Comparison of ENCODE assay signal across 29 cellular contexts in genomic region chr5:123283031-123283430, GRCh38.
DNase-seq lines count a peak whose midpoint lies in the region; ATAC-seq, FAIRE-seq and TF ChIP-seq lines count a peak whose summit lies in the region.
"Had no signal": no experiment of that assay in that cellular context is flagged by ENCODE, and none has a peak within 500 bp of the region (broad histone marks: within the 10 kb centered on the region; RNA-seq: fewer than 3 reads in every experiment).

No MANE protein-coding gene starts in this region.

- H3K4me1 ChIP-seq in right atrium auricular region (no peaks in the 10 kb centered on the region), left ventricle myocardium inferior (no peaks in the 10 kb centered on the region)
- H3K4me1 ChIP-seq: colonic mucosa, gastrocnemius medialis, Peyer's patch had no signal

- TF ChIP-seq POLR2A in H54 (IDR thresholded peaks at IDR 0.05; ENCODE audit: low read depth, low read length): no peak

- H3K27me3 ChIP-seq in right atrium auricular region (no peaks in the 10 kb centered on the region), left ventricle myocardium inferior (ENCODE audit: low read depth) (peaks cover 64% of the 10 kb centered on the region)
- H3K27me3 ChIP-seq: colonic mucosa, Peyer's patch had no signal

- no peak for TF ChIP-seq CTCF in right atrium auricular region (IDR thresholded peaks at IDR 0.05)
- no peak for TF ChIP-seq CTCF in left ventricle myocardium inferior (IDR thresholded peaks at IDR 0.05; ENCODE audit: borderline replicate concordance)
- no peak for TF ChIP-seq CTCF in coronary artery (IDR thresholded peaks at IDR 0.05)

- H3K27ac ChIP-seq in right atrium auricular region (no peak overlapping the region), left ventricle myocardium inferior (replicated peaks) (no peak overlapping the region), coronary artery (no peak overlapping the region)
- H3K27ac ChIP-seq: colonic mucosa, gastrocnemius medialis, Peyer's patch had no signal

- H3K9me3 ChIP-seq in right atrium auricular region (no peaks in the 10 kb centered on the region), left ventricle myocardium inferior (replicated peaks) (peaks cover 7% of the 10 kb centered on the region)
- H3K9me3 ChIP-seq: colonic mucosa, gastrocnemius medialis, mucosa of descending colon, Peyer's patch had no signal

- no peak for ATAC-seq in HG02623 (IDR thresholded peaks at IDR 0.05; ENCODE audit: unreplicated experiment)
- ATAC-seq: activated CD4-positive, alpha-beta T cell treated with anti-CD3 and anti-CD28 coated beads for 36 hours; activated naive CD4-positive, alpha-beta T cell treated with anti-CD3 and anti-CD28 coated beads, Interleukin-2, amount 50 U/mL, for 72 hours; gastrocnemius medialis; left cardiac atrium; mucosa of descending colon; natural killer cell treated with Interleukin-12 subunit alpha and Interleukin-12 subunit beta and Interleukin-15 and Interleukin-18, amount 100 ng/mL, for 72 hours; stimulated activated naive B cell treated with anti-CD40 and anti-IgM and Interleukin-4, amounts not matched to agents 10 μg/mL and 1 μg/mL and 100 μg/mL, for 72 hours had no signal

- no peak for FAIRE-seq in H54 (lab: Jason Lieb, UNC)

- H3K36me3 ChIP-seq in right atrium auricular region (no peaks in the 10 kb centered on the region), left ventricle myocardium inferior (no peaks in the 10 kb centered on the region)
- H3K36me3 ChIP-seq: colonic mucosa, gastrocnemius medialis, Peyer's patch had no signal

- H3K4me3 ChIP-seq in right atrium auricular region (no peak overlapping the region), left ventricle myocardium inferior (no peak overlapping the region), coronary artery (peak overlapping the region; percentile 27)
- H3K4me3 ChIP-seq: colonic mucosa, gastrocnemius medialis, mucosa of descending colon, Peyer's patch had no signal

- DNase-seq in right atrium auricular region (ENCODE audit: low spot score) (peak; percentile 63), left ventricle myocardium inferior (no peak), coronary artery (ENCODE audit: low spot score) (no peak), iris pigment epithelial cell (ENCODE audit: low read depth) (peak; percentile 5), superior temporal gyrus (ENCODE audit: extremely low spot score) (no peak), H54 (ENCODE audit: insufficient read length, low spot score) (no peak), hepatic stellate cell (ENCODE audit: low spot score) (no peak)
- DNase-seq: activated CD4-positive, alpha-beta T cell treated with anti-CD3 and anti-CD28 coated beads for 36 hours; activated CD8-positive, alpha-beta memory T cell treated with anti-CD3 and anti-CD28 coated beads for 24 hours; CD4-positive, CD25-positive, alpha-beta regulatory T cell; colonic mucosa; DMS79 treated with DMSO at 0.1 percent for 48 hours; effector memory CD4-positive, alpha-beta T cell; erythroblast; gastrocnemius medialis; GF-D8; hippocampal formation; left cardiac atrium; mucosa of descending colon; NCI-H1105 treated with DMSO at 0.1 percent for 48 hours; NCI-H2029; NCI-H526 treated with DMSO at 0.1 percent for 48 hours; Peyer's patch; SIG-M5; stimulated activated naive B cell treated with anti-CD40 and anti-IgM and Interleukin-4, amounts not matched to agents 10 μg/mL and 1 μg/mL and 100 μg/mL, for 72 hours; substantia nigra had no signal

- intact Hi-C loops in left ventricle myocardium inferior (cut with micrococcal nuclease): no loop called here

Comparison
In these comparisons a context has a peak if more than half of its experiments do, and no peak if none do; other contexts are left out.
1. DNase-seq: peak in right atrium auricular region (single experiment) and iris pigment epithelial cell (single experiment); none in left ventricle myocardium inferior (single experiment), coronary artery (single experiment), superior temporal gyrus (single experiment), H54 (single experiment) and hepatic stellate cell (single experiment).